In the genomic region with DNA sequence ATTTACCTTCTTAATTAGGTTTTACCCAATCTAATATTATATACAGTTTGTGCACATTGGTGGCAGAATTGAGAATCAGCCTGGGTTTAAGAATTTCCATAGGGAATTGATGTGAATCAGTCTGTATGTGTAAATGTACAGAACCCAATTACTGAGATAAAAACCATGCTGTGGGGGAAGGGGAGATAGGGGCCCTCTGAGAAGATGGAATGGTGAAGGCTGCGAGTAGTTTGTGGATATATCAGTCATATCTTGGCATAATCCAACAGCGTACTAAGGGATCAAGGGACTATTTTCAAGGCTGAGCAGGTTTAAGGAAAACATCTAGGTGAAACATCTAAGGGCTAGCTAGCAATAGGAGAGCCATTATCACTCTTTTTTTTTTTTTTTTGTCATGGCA, we compare ENCODE assay signal across 24 cellular contexts. TPM values are rescaled to one million over a fixed set of nuclear protein-coding genes. Genes with fewer than 3 reads are reported as not detected.
"Had no signal": no experiment of that assay in that cellular context is flagged by ENCODE, and none has a peak within 500 bp of the region (broad histone marks: within the 10 kb centered on the region; RNA-seq: fewer than 3 reads in every experiment).

No MANE protein-coding gene starts in this region.

- H3K36me3 Mint-ChIP-seq: natural killer cell had no signal

- H3K9me3 ChIP-seq: esophagus squamous epithelium, gastrocnemius medialis, prostate gland, transverse colon, uterus had no signal

- H3K4me1 ChIP-seq: prostate gland had no signal

- H3K27me3 ChIP-seq: brain microvascular endothelial cell, dorsolateral prefrontal cortex, esophagus squamous epithelium, gastrocnemius medialis, transverse colon, uterus had no signal

- H3K36me3 ChIP-seq: prostate gland, transverse colon, uterus had no signal

- H3K27ac ChIP-seq: brain microvascular endothelial cell, esophagus squamous epithelium, gastrocnemius medialis, prostate gland, SK-N-MC, transverse colon, uterus, WERI-Rb-1 had no signal

- H3K9me3 Mint-ChIP-seq: activated T-helper 2 cell treated with anti-CD3 and anti-CD28 coated beads, Interferon-gamma antibody, Interleukin-2, Interleukin-4, amounts not matched to agents 10 μg/mL and 5 μg/mL and 100 μg/mL, durations not matched to agents 14 hours and 24 hours and 36 hours; natural killer cell had no signal

- H3K27ac Mint-ChIP-seq: natural killer cell had no signal

- H3K4me3 ChIP-seq: dorsolateral prefrontal cortex, esophagus squamous epithelium, gastrocnemius medialis, prostate gland, SK-N-MC, transverse colon, uterus had no signal

- H3K4me3 Mint-ChIP-seq: natural killer cell had no signal

- ATAC-seq: gastrocnemius medialis, left ventricle myocardium superior, natural killer cell had no signal

- DNase-seq: activated CD4-positive, alpha-beta T cell treated with anti-CD3 and anti-CD28 coated beads, Interleukin-2, amount 50 U/mL, for 1 hour; activated CD4-positive, CD25-positive, alpha-beta regulatory T cell treated with anti-CD3 and anti-CD28 coated beads, Interleukin-2, amount 50 U/mL, for 72 hours; activated naive CD4-positive, alpha-beta T cell; anterior cingulate cortex; brain microvascular endothelial cell; central memory CD4-positive, alpha-beta T cell; dorsolateral prefrontal cortex; esophagus squamous epithelium; gastrocnemius medialis; head of caudate nucleus; left ventricle myocardium superior; mammary epithelial cell; midbrain; natural killer cell; stimulated activated CD4-positive, alpha-beta T cell treated with anti-CD3 and anti-CD28 coated beads, Interleukin-12 subunit alpha, Interleukin-12 subunit beta, amount 100 ng/mL, for 4 hours; stimulated activated CD4-positive, alpha-beta T cell treated with anti-CD3 and anti-CD28 coated beads, Interleukin-4, amount 100 ng/mL, for 4 hours; transverse colon; uterus; WERI-Rb-1 had no signal

RNA-seq across cellular contexts. Expression of gene TBATA, which starts 37.2 kb away (rescaled TPM):
- total RNA-seq: activated T-helper 2 cell treated with anti-CD3 and anti-CD28 coated beads, Interferon-gamma antibody, Interleukin-2, Interleukin-4, amounts not matched to agents 10 μg/mL and 5 μg/mL and 100 μg/mL, durations not matched to agents 14 hours and 24 hours and 36 hours; dorsolateral prefrontal cortex; esophagus squamous epithelium; gastrocnemius medialis; left ventricle myocardium superior; mammary epithelial cell; osteocyte; temporal lobe; transverse colon; uterus had no signal
- polyA plus RNA-seq: mammary epithelial cell had no signal
